ENCODE assay signal across 25 cellular contexts in the genomic region with DNA sequence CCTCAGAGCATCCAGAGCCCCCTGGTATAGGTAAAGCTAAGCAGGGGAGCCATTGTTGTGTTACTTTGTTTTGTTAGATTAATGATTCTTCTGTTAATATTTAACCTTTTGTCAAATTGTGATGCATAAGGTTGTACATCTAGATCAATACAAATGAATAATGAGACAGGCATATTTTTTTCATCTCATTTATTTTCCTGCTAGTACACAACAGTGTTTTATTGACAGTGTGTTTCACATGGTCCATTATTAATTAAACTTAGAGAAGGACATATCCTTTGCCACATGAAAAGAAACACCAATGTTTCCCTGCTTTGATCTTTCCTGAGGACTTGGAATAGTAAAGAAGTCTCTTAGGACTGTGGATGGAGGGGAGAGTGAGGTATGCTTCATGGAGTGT.
"Had no signal": no experiment of that assay in that cellular context is flagged by ENCODE, and none has a peak within 500 bp of the region (broad histone marks: within the 10 kb centered on the region; RNA-seq: fewer than 3 reads in every experiment).

No MANE protein-coding gene starts in this region.

- DNase-seq: colonic mucosa; cortex of kidney; dermis blood vessel endothelial cell; dorsolateral prefrontal cortex; effector CD4-positive, alpha-beta T cell; effector CD8-positive, alpha-beta T cell; effector memory CD4-positive, alpha-beta T cell; effector memory CD8-positive, alpha-beta T cell; endodermal cell; erythroblast; esophagus squamous epithelium; foreskin fibroblast; foreskin keratinocyte; foreskin melanocyte; gastrocnemius medialis; glutamatergic neuron; head of caudate nucleus; heart left ventricle; heart right ventricle had no signal

- H3K4me1 ChIP-seq: colonic mucosa, esophagus muscularis mucosa, esophagus squamous epithelium, foreskin keratinocyte, gastrocnemius medialis, gastroesophageal sphincter had no signal

- H3K9me3 Mint-ChIP-seq: dendritic cell treated with granulocyte-macrophage colony-stimulating factor and Interleukin-4, amounts not matched to agents 40 ng/mL and 50 ng/mL, for 4 days had no signal

- H3K27ac Mint-ChIP-seq: dendritic cell treated with granulocyte-macrophage colony-stimulating factor and Interleukin-4, amounts not matched to agents 40 ng/mL and 50 ng/mL, for 4 days; effector memory CD8-positive, alpha-beta T cell; endodermal cell had no signal

- H3K27ac ChIP-seq: colonic mucosa, coronary artery, dorsolateral prefrontal cortex, epithelial cell of prostate, esophagus muscularis mucosa, esophagus squamous epithelium, foreskin keratinocyte, gastrocnemius medialis, gastroesophageal sphincter, heart left ventricle, heart right ventricle had no signal

- H3K9me3 ChIP-seq: colonic mucosa, esophagus muscularis mucosa, esophagus squamous epithelium, gastrocnemius medialis, gastroesophageal sphincter had no signal

- H3K4me3 Mint-ChIP-seq: dendritic cell treated with granulocyte-macrophage colony-stimulating factor and Interleukin-4, amounts not matched to agents 40 ng/mL and 50 ng/mL, for 4 days; effector memory CD8-positive, alpha-beta T cell; endodermal cell had no signal

- H3K4me1 Mint-ChIP-seq: endodermal cell had no signal

- H3K4me3 ChIP-seq: colonic mucosa, coronary artery, dorsolateral prefrontal cortex, esophagus muscularis mucosa, esophagus squamous epithelium, gastrocnemius medialis, gastroesophageal sphincter, heart left ventricle, heart right ventricle had no signal

- H3K36me3 ChIP-seq: colonic mucosa, esophagus muscularis mucosa, esophagus squamous epithelium, gastrocnemius medialis, gastroesophageal sphincter, heart left ventricle, heart right ventricle had no signal

- ATAC-seq: effector memory CD8-positive, alpha-beta T cell; esophagus mucosa; foreskin keratinocyte; gastrocnemius medialis; gastroesophageal sphincter; heart left ventricle; heart right ventricle had no signal

- H3K27me3 ChIP-seq: colonic mucosa, esophagus muscularis mucosa, esophagus squamous epithelium, foreskin keratinocyte, gastrocnemius medialis, gastroesophageal sphincter, heart left ventricle, heart right ventricle had no signal
